ENCODE assay signal across 11 cellular contexts in the genomic region with DNA sequence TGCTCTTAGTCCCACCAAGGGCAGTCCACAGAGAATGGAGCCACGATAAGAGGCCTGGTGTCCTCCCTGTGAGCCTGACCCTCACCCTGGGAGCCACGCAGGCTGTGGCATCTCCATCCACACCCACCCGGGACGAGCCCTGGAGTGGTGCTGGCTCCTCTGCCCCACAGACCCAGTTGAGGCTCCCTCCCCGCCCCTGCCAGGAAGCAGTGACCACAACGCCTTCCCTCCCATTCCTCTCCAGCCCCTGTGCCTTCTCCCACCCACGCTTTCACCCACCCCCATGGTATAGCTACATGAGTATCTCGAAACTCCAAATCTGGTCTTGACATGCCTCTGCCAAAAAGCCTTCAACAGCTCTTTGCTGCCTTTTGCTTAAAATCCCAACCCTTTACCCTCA. TPM values are rescaled to one million over a fixed set of nuclear protein-coding genes. Genes with fewer than 3 reads are reported as not detected.
A peak's percentile ranks its signal among the peaks of the same experiment; 100 is the strongest.
DNase-seq lines count a peak whose midpoint lies in the region; ATAC-seq and TF ChIP-seq lines count a peak whose summit lies in the region.
"Had no signal": no experiment of that assay in that cellular context is flagged by ENCODE, and none has a peak within 500 bp of the region (broad histone marks: within the 10 kb centered on the region; RNA-seq: fewer than 3 reads in every experiment).

No MANE protein-coding gene starts in this region.

- H3K56ac ChIP-seq in H9 (ENCODE audit: insufficient read length, low read depth, low read length) = no peak overlapping the region

- peak overlapping the region; percentile 84 to 100 (median 98) for H3K4me2 ChIP-seq in BLaER1 treated with 17β-estradiol and CSF1 and Interleukin-3, amounts not matched to agents 10 nM and 100 nM
- H3K4me2 ChIP-seq in H9 (ENCODE audit: insufficient read depth, insufficient read length, low read length) = no peak overlapping the region

- no peak for DNase-seq in H9
- DNase-seq in activated naive CD8-positive, alpha-beta T cell treated with anti-CD3 and anti-CD28 coated beads, Interleukin-2, amount 10 ng/mL, durations not matched to agents 7 days and 5 days = no peak
- DNase-seq in naive thymus-derived CD8-positive, alpha-beta T cell = no peak
- DNase-seq in activated CD4-positive, CD25-positive, alpha-beta regulatory T cell treated with anti-CD3 and anti-CD28 coated beads, Interleukin-2, amount 50 U/mL, for 72 hours = no peak
- no peak for DNase-seq in NCI-H446 (lab: John Stamatoyannopoulos, UW)
- no peak for DNase-seq in sciatic nerve (ENCODE audit: low spot score)
- DNase-seq: colonic mucosa; NCI-H187 treated with DMSO at 0.1 percent for 48 hours; stimulated activated naive CD4-positive, alpha-beta T cell had no signal

- no peak overlapping the region for H3K4ac ChIP-seq in H9 (ENCODE audit: low read depth, low read length)

- H3K36me3 ChIP-seq in BLaER1 treated with 17β-estradiol and CSF1 and Interleukin-3, amounts not matched to agents 10 nM and 100 nM = no peaks in the 10 kb centered on the region
- H3K36me3 ChIP-seq: colonic mucosa had no signal

- no peak overlapping the region for H2AFZ ChIP-seq in H9 (ENCODE audit: low read length)

- H3K23ac ChIP-seq in H9 (ENCODE audit: insufficient read length, low read depth, low read length) = no peak overlapping the region

- no peak overlapping the region for H2BK12ac ChIP-seq in H9 (ENCODE audit: insufficient read length, low read depth, low read length)

- no peak overlapping the region for H2BK20ac ChIP-seq in H9 (ENCODE audit: low read depth, low read length, poor library complexity, severe bottlenecking)

- no CpG with 5 or more reads among the region's 8 CpGs for WGBS in H9 (ENCODE audit: extremely low coverage, insufficient read length, low lambda C conversion rate)

- no peak overlapping the region for H3K18ac ChIP-seq in H9 (ENCODE audit: insufficient read length, low read depth, low read length)

- no peak overlapping the region for H2AK5ac ChIP-seq in H9 (ENCODE audit: insufficient read length, low read length)

- no peak overlapping the region for H2BK120ac ChIP-seq in H9 (ENCODE audit: low read depth, low read length, poor library complexity, severe bottlenecking)

- no peak overlapping the region for H4K5ac ChIP-seq in H9 (ENCODE audit: insufficient read length, low read depth, low read length)

- no peak overlapping the region for H2BK5ac ChIP-seq in H9 (ENCODE audit: insufficient read length, low read length)

- intact Hi-C loops in sciatic nerve (cut with DNase I) = no loop called here

- no peaks in the 10 kb centered on the region for H3K9me3 ChIP-seq in BLaER1 treated with 17β-estradiol and CSF1 and Interleukin-3, amounts not matched to agents 10 nM and 100 nM (replicated peaks in 1 of 11)
- H3K9me3 ChIP-seq in H9 (ENCODE audit: control insufficient read depth, low read depth, low read length) = no peaks in the 10 kb centered on the region
- H3K9me3 ChIP-seq: colonic mucosa had no signal

- H4K8ac ChIP-seq in H9 (replicated peaks; ENCODE audit: insufficient read length, low read depth, low read length) = no peak overlapping the region

- no peaks in the 10 kb centered on the region for H3K79me1 ChIP-seq in H9 (ENCODE audit: insufficient read depth, low read depth, low read length, poor library complexity, severe bottlenecking)

- no peak overlapping the region for H4K91ac ChIP-seq in H9 (ENCODE audit: insufficient read length, low read depth, low read length)

- TF ChIP-seq CTCF in H9 (conservative IDR thresholded peaks at IDR 0.05) = no peak

- H3K27me3 ChIP-seq in BLaER1 treated with 17β-estradiol and CSF1 and Interleukin-3, amounts not matched to agents 10 nM and 100 nM = no peaks in the 10 kb centered on the region
- H3K27me3 ChIP-seq in H9 (ENCODE audit: insufficient read depth, low read length) = no peaks in the 10 kb centered on the region
- H3K27me3 ChIP-seq: colonic mucosa had no signal

- H2BK15ac ChIP-seq in H9 (ENCODE audit: low read depth, low read length) = no peak overlapping the region

- no peaks in the 10 kb centered on the region for H3K27me3 Mint-ChIP-seq in H9 (ENCODE audit: low read depth)
- H3K27me3 Mint-ChIP-seq in activated naive CD8-positive, alpha-beta T cell treated with anti-CD3 and anti-CD28 coated beads, Interleukin-2, amount 10 ng/mL, durations not matched to agents 7 days and 5 days = no peaks in the 10 kb centered on the region
- no peaks in the 10 kb centered on the region for H3K27me3 Mint-ChIP-seq in naive thymus-derived CD8-positive, alpha-beta T cell

- POLR2A ChIA-PET in activated naive CD8-positive, alpha-beta T cell treated with anti-CD3 and anti-CD28 coated beads, Interleukin-2, amount 10 ng/mL, durations not matched to agents 7 days and 5 days (lab: Charles Lee) = interaction anchor here (1.0 to 1.3 kb wide), 3 partner anchors 9 to 109 kb away, joined by 3 to 4 read pairs (median 3); no protein-coding TSS in a partner anchor
- POLR2A ChIA-PET in naive thymus-derived CD8-positive, alpha-beta T cell (lab: Charles Lee) = interaction anchor here (0.5 to 11.2 kb wide), 7 partner anchors 9 to 57 kb away, joined by 3 to 108 read pairs (median 4); no protein-coding TSS in a partner anchor

- H3K4me1 ChIP-seq in BLaER1 treated with 17β-estradiol and CSF1 and Interleukin-3, amounts not matched to agents 10 nM and 100 nM = peaks cover 91 to 100% (median 100%) of the 10 kb centered on the region in 10 experiments
- H3K4me1 ChIP-seq in H9 (ENCODE audit: insufficient read depth, low read length) = peaks cover 11% of the 10 kb centered on the region; the same call in 1 of the 2 replicates

- H3K27ac Mint-ChIP-seq in H9 = peak overlapping the region; percentile 89 to 96 (median 93); a peak in 6 of 7 replicates
- peak overlapping the region; percentile 83 for H3K27ac Mint-ChIP-seq in activated naive CD8-positive, alpha-beta T cell treated with anti-CD3 and anti-CD28 coated beads, Interleukin-2, amount 10 ng/mL, durations not matched to agents 7 days and 5 days
- peak overlapping the region; percentile 86 to 97 (median 94) for H3K27ac Mint-ChIP-seq in naive thymus-derived CD8-positive, alpha-beta T cell

- peak overlapping the region in 6 of 11 experiments; percentile 14 to 61 (median 34); a peak in 7 of 22 replicates for H3K9ac ChIP-seq in BLaER1 treated with 17β-estradiol and CSF1 and Interleukin-3, amounts not matched to agents 10 nM and 100 nM
- H3K9ac ChIP-seq in H9 (ENCODE audit: extremely low read depth, insufficient read length, low read length) = no peak overlapping the region

- H3K4me3 ChIP-seq in BLaER1 treated with 17β-estradiol and CSF1 and Interleukin-3, amounts not matched to agents 10 nM and 100 nM = peak overlapping the region in 1 of 10 experiments; percentile 38; a peak in 1 of 20 replicates
- H3K4me3 ChIP-seq: colonic mucosa had no signal

- H3K9me3 Mint-ChIP-seq in H9 = no peaks in the 10 kb centered on the region
- H3K9me3 Mint-ChIP-seq in activated naive CD8-positive, alpha-beta T cell treated with anti-CD3 and anti-CD28 coated beads, Interleukin-2, amount 10 ng/mL, durations not matched to agents 7 days and 5 days = no peaks in the 10 kb centered on the region
- H3K9me3 Mint-ChIP-seq in naive thymus-derived CD8-positive, alpha-beta T cell = no peaks in the 10 kb centered on the region

- H3K4me3 Mint-ChIP-seq in H9 = no peak overlapping the region
- H3K4me3 Mint-ChIP-seq in activated naive CD8-positive, alpha-beta T cell treated with anti-CD3 and anti-CD28 coated beads, Interleukin-2, amount 10 ng/mL, durations not matched to agents 7 days and 5 days = peak overlapping the region; percentile 34
- H3K4me3 Mint-ChIP-seq in naive thymus-derived CD8-positive, alpha-beta T cell = peak overlapping the region in 9 of 10 donors; percentile 42 to 80 (median 64)

- H3K14ac ChIP-seq in H9 (ENCODE audit: insufficient read depth, low read length) = no peak overlapping the region; the same call in 1 of the 2 replicates

- peak overlapping the region in 8 of 11 experiments; percentile 18 to 80 (median 56); a peak in 11 of 22 replicates for H3K27ac ChIP-seq in BLaER1 treated with 17β-estradiol and CSF1 and Interleukin-3, amounts not matched to agents 10 nM and 100 nM
- no peak overlapping the region for H3K27ac ChIP-seq in H9 (ENCODE audit: insufficient read length, low read depth, low read length)
- H3K27ac ChIP-seq: colonic mucosa had no signal

- H3K23me2 ChIP-seq in H9 (ENCODE audit: insufficient read length, low read depth, low read length, poor library complexity, severe bottlenecking) = peaks cover 4% of the 10 kb centered on the region

- peaks cover 65 to 72% of the 10 kb centered on the region in 2 experiments for H3K4me1 Mint-ChIP-seq in H9
- H3K4me1 Mint-ChIP-seq in activated naive CD8-positive, alpha-beta T cell treated with anti-CD3 and anti-CD28 coated beads, Interleukin-2, amount 10 ng/mL, durations not matched to agents 7 days and 5 days = peaks cover 68% of the 10 kb centered on the region
- H3K4me1 Mint-ChIP-seq in naive thymus-derived CD8-positive, alpha-beta T cell = peaks cover 48 to 97% (median 88%) of the 10 kb centered on the region in 4 donors

- H3K36me3 Mint-ChIP-seq in H9 (ENCODE audit: insufficient read depth in 1 of 3, low read depth in 3 of 3) = peaks cover 0 to 3% (median 3%) of the 10 kb centered on the region in 3 experiments; a peak in 5 of 7 replicates
- peaks cover 21% of the 10 kb centered on the region for H3K36me3 Mint-ChIP-seq in activated naive CD8-positive, alpha-beta T cell treated with anti-CD3 and anti-CD28 coated beads, Interleukin-2, amount 10 ng/mL, durations not matched to agents 7 days and 5 days
- H3K36me3 Mint-ChIP-seq in naive thymus-derived CD8-positive, alpha-beta T cell = peaks cover 2 to 66% (median 3%) of the 10 kb centered on the region in 3 donors

- no peak for ATAC-seq in activated naive CD8-positive, alpha-beta T cell treated with anti-CD3 and anti-CD28 coated beads, Interleukin-2, amount 10 ng/mL, durations not matched to agents 7 days and 5 days (ENCODE audit: low read depth)
- ATAC-seq in naive thymus-derived CD8-positive, alpha-beta T cell = no peak
- ATAC-seq in HG02763 (IDR thresholded peaks at IDR 0.05; ENCODE audit: unreplicated experiment) (no peak), sciatic nerve (no peak)

- H3T11ph ChIP-seq in H9 (ENCODE audit: low read length) = no peak overlapping the region

- H4K20me1 ChIP-seq in BLaER1 treated with 17β-estradiol and CSF1 and Interleukin-3, amounts not matched to agents 10 nM and 100 nM = peaks cover 28 to 97% (median 62%) of the 10 kb centered on the region in 11 experiments; a peak in 21 of 22 replicates
- H4K20me1 ChIP-seq in H9 (ENCODE audit: control insufficient read depth, insufficient read depth, insufficient read length) = no peaks in the 10 kb centered on the region

- peaks cover 6% of the 10 kb centered on the region; the same call in 1 of the 2 replicates for H3K79me2 ChIP-seq in H9 (ENCODE audit: insufficient read depth, low read length)

RNA-seq across cellular contexts. Expression of a gene that starts 57.9 kb away (rescaled TPM):
- total RNA-seq in H9 (2021) (41.8 and 47.2 TPM in 2 replicates), sciatic nerve (35.8 TPM)
- 100 to 1,000 TPM; 370 to 391 TPM for total RNA-seq in activated naive CD8-positive, alpha-beta T cell treated with anti-CD3 and anti-CD28 coated beads, Interleukin-2, amount 10 ng/mL, durations not matched to agents 7 days and 5 days
- 100 to 1,000 TPM; 565 to 573 TPM for total RNA-seq in naive thymus-derived CD8-positive, alpha-beta T cell
- 100 to 1,000 TPM; 154 to 359 (median 176) TPM for polyA plus RNA-seq in naive thymus-derived CD8-positive, alpha-beta T cell

Comparison
In these comparisons a context has a peak if more than half of its experiments do, and no peak if none do; other contexts are left out.
1. H3K4me3 Mint-ChIP-seq: peak in activated naive CD8-positive, alpha-beta T cell treated with anti-CD3 and anti-CD28 coated beads, Interleukin-2, amount 10 ng/mL, durations not matched to agents 7 days and 5 days (single experiment) and naive thymus-derived CD8-positive, alpha-beta T cell (9 of 10); none in H9 (0 of 2).
2. Peak in every context shown above with its lines, with median percentiles within 50 percentile points of each other: H3K27ac Mint-ChIP-seq.